ENCODE assay signal across 10 cellular contexts in genomic region chr18:77112161-77112801, GRCh38. TPM values are rescaled to one million over a fixed set of nuclear protein-coding genes. Genes with fewer than 3 reads are reported as not detected.
DNase-seq lines count a peak whose midpoint lies in the region; ATAC-seq and TF ChIP-seq lines count a peak whose summit lies in the region.
"Had no signal": no experiment of that assay in that cellular context is flagged by ENCODE, and none has a peak within 500 bp of the region (broad histone marks: within the 10 kb centered on the region; RNA-seq: fewer than 3 reads in every experiment).

No MANE protein-coding gene starts in this region.

- H3K27ac ChIP-seq in liver (ENCODE audit: low read depth in 1 of 2, low read length in 2 of 2): peak overlapping the region; percentile 29 to 38
- peak overlapping the region in 1 of 2 donors; percentile 21 for H3K27ac ChIP-seq in thoracic aorta
- H3K27ac ChIP-seq: cardiac muscle cell had no signal

- no peaks in the 10 kb centered on the region for H3K9me3 ChIP-seq in liver (ENCODE audit: control insufficient read depth in 4 of 4, low read length in 3 of 4)
- H3K9me3 ChIP-seq in thoracic aorta: no peaks in the 10 kb centered on the region

- DNase-seq in activated T-cell treated with anti-CD3 and anti-CD28 coated beads, Interleukin-2, amount 50 U/mL, for 24 hours: peak; percentile 29
- no peak for DNase-seq in activated T-cell treated with anti-CD3 and anti-CD28 coated beads, Interleukin-2, amount 50 U/mL, for 4 hours
- DNase-seq in activated naive CD8-positive, alpha-beta T cell treated with anti-CD3 and anti-CD28 coated beads for 36 hours: no peak
- no peak for DNase-seq in thoracic aorta (ENCODE audit: low spot score)
- no peak for DNase-seq in AG20443 (ENCODE audit: low spot score)
- no peak for DNase-seq in GF-D8 (lab: John Stamatoyannopoulos, UW)
- DNase-seq in NCI-H2196 treated with DMSO at 0.1 percent for 48 hours (lab: John Stamatoyannopoulos, UW; ENCODE audit: unreplicated experiment): no peak
- DNase-seq: NCI-H2029 had no signal

- H3K27me3 Mint-ChIP-seq in activated T-cell treated with anti-CD3 and anti-CD28 coated beads, Interleukin-2, amount 50 U/mL, for 24 hours: no peaks in the 10 kb centered on the region
- H3K27me3 Mint-ChIP-seq in activated T-cell treated with anti-CD3 and anti-CD28 coated beads, Interleukin-2, amount 50 U/mL, for 4 hours (ENCODE audit: low read depth): no peaks in the 10 kb centered on the region
- no peaks in the 10 kb centered on the region for H3K27me3 Mint-ChIP-seq in activated naive CD8-positive, alpha-beta T cell treated with anti-CD3 and anti-CD28 coated beads for 36 hours

- H3K27me3 ChIP-seq in liver (ENCODE audit: control insufficient read depth in 4 of 4, insufficient read depth in 4 of 4, low read length in 3 of 4) (no peaks in the 10 kb centered on the region), thoracic aorta (replicated peaks; ENCODE audit: insufficient read depth) (no peaks in the 10 kb centered on the region)
- H3K27me3 ChIP-seq: cardiac muscle cell had no signal

- H3K36me3 ChIP-seq in liver (ENCODE audit: control insufficient read depth in 4 of 4, insufficient read depth in 3 of 4, low read depth in 1 of 4, low read length in 3 of 4): no peaks in the 10 kb centered on the region
- H3K36me3 ChIP-seq in thoracic aorta: no peaks in the 10 kb centered on the region
- H3K36me3 ChIP-seq: cardiac muscle cell had no signal

- peaks cover 82% of the 10 kb centered on the region for H3K36me3 Mint-ChIP-seq in activated T-cell treated with anti-CD3 and anti-CD28 coated beads, Interleukin-2, amount 50 U/mL, for 24 hours (ENCODE audit: low read depth)
- peaks cover 32% of the 10 kb centered on the region for H3K36me3 Mint-ChIP-seq in activated T-cell treated with anti-CD3 and anti-CD28 coated beads, Interleukin-2, amount 50 U/mL, for 4 hours (ENCODE audit: insufficient read depth)
- H3K36me3 Mint-ChIP-seq in activated naive CD8-positive, alpha-beta T cell treated with anti-CD3 and anti-CD28 coated beads for 36 hours: peaks cover 68% of the 10 kb centered on the region

- H3K4me1 ChIP-seq in liver (ENCODE audit: control insufficient read depth in 4 of 4, insufficient read depth in 4 of 4, low read length in 3 of 4): peaks cover 15 to 43% (median 26%) of the 10 kb centered on the region in 4 donors
- peaks cover 15 to 36% of the 10 kb centered on the region in 2 donors for H3K4me1 ChIP-seq in thoracic aorta (ENCODE audit: control insufficient read depth in 1 of 2, low read depth in 2 of 2)

- 85% methylated on average over 39 of the region's 39 CpGs for WGBS in liver

- TF ChIP-seq CTCF in liver (IDR thresholded peaks at IDR 0.05; ENCODE audit: low read depth, low read length, missing input control) (no peak), thoracic aorta (IDR thresholded peaks at IDR 0.05) (no peak)

- H3K9ac ChIP-seq in liver (ENCODE audit: low read depth in 1 of 2, low read length in 2 of 2): no peak overlapping the region

- ATAC-seq in activated T-cell treated with anti-CD3 and anti-CD28 coated beads, Interleukin-2, amount 50 U/mL, for 4 hours: no peak
- no peak for ATAC-seq in thoracic aorta (ENCODE audit: insufficient number of reproducible peaks, low FRiP score, low read depth)

- H3K4me3 ChIP-seq in liver (ENCODE audit: low read depth in 1 of 3, low read length in 3 of 3): no peak overlapping the region
- peak overlapping the region; percentile 11 for H3K4me3 ChIP-seq in thoracic aorta
- H3K4me3 ChIP-seq: cardiac muscle cell had no signal

- TF ChIP-seq RAD21 in liver (IDR thresholded peaks at IDR 0.05): no peak

- peaks cover 3% of the 10 kb centered on the region for H3K9me3 Mint-ChIP-seq in activated T-cell treated with anti-CD3 and anti-CD28 coated beads, Interleukin-2, amount 50 U/mL, for 24 hours
- H3K9me3 Mint-ChIP-seq in activated T-cell treated with anti-CD3 and anti-CD28 coated beads, Interleukin-2, amount 50 U/mL, for 4 hours: no peaks in the 10 kb centered on the region
- H3K9me3 Mint-ChIP-seq in activated naive CD8-positive, alpha-beta T cell treated with anti-CD3 and anti-CD28 coated beads for 36 hours: peaks cover 8% of the 10 kb centered on the region

- no peak overlapping the region for H3K4me3 Mint-ChIP-seq in activated T-cell treated with anti-CD3 and anti-CD28 coated beads, Interleukin-2, amount 50 U/mL, for 24 hours
- no peak overlapping the region for H3K4me3 Mint-ChIP-seq in activated T-cell treated with anti-CD3 and anti-CD28 coated beads, Interleukin-2, amount 50 U/mL, for 4 hours
- H3K4me3 Mint-ChIP-seq in activated naive CD8-positive, alpha-beta T cell treated with anti-CD3 and anti-CD28 coated beads for 36 hours: peak overlapping the region; percentile 5

- peak overlapping the region; percentile 53 for H3K27ac Mint-ChIP-seq in activated T-cell treated with anti-CD3 and anti-CD28 coated beads, Interleukin-2, amount 50 U/mL, for 24 hours
- H3K27ac Mint-ChIP-seq in activated naive CD8-positive, alpha-beta T cell treated with anti-CD3 and anti-CD28 coated beads for 36 hours: no peak overlapping the region

- H3K4me1 Mint-ChIP-seq in activated T-cell treated with anti-CD3 and anti-CD28 coated beads, Interleukin-2, amount 50 U/mL, for 24 hours (ENCODE audit: low read depth): peaks cover 93% of the 10 kb centered on the region
- H3K4me1 Mint-ChIP-seq in activated T-cell treated with anti-CD3 and anti-CD28 coated beads, Interleukin-2, amount 50 U/mL, for 4 hours (ENCODE audit: low read depth): peaks cover 89% of the 10 kb centered on the region
- peaks cover 73% of the 10 kb centered on the region for H3K4me1 Mint-ChIP-seq in activated naive CD8-positive, alpha-beta T cell treated with anti-CD3 and anti-CD28 coated beads for 36 hours

TF ChIP-seq in liver, 16 proteins besides CTCF, POLR2A, EP300 and RAD21:
- TF ChIP-seq FOXA1 (IDR thresholded peaks at IDR 0.05): no peak
- no peak for TF ChIP-seq NR2F2 (IDR thresholded peaks at IDR 0.05)
- TF ChIP-seq REST (IDR thresholded peaks at IDR 0.05): no peak
- TF ChIP-seq ZBTB33 (IDR thresholded peaks at IDR 0.05): no peak
- TF ChIP-seq RXRA (IDR thresholded peaks at IDR 0.05): no peak
- no peak for TF ChIP-seq TAF1 (conservative IDR thresholded peaks at IDR 0.05)
- no peak for TF ChIP-seq YY1 (IDR thresholded peaks at IDR 0.05)
- TF ChIP-seq GABPA (IDR thresholded peaks at IDR 0.05 in 1 of 2, conservative IDR thresholded peaks at IDR 0.05 in 1 of 2): no peak
- TF ChIP-seq FOXA2 (IDR thresholded peaks at IDR 0.05): no peak
- TF ChIP-seq EGR1 (IDR thresholded peaks at IDR 0.05; ENCODE audit: low read depth in 2 of 2): no peak
- TF ChIP-seq HNF4G (IDR thresholded peaks at IDR 0.05): no peak
- no peak for TF ChIP-seq MAX (IDR thresholded peaks at IDR 0.05)
- TF ChIP-seq ATF3 (IDR thresholded peaks at IDR 0.05): no peak
- TF ChIP-seq HNF4A (conservative IDR thresholded peaks at IDR 0.05): no peak

RNA-seq across cellular contexts. Expression of gene MBP, which starts 20.3 kb away (rescaled TPM):
- 10 to 100 TPM; 28.1 to 32.9 (median 32.3) TPM for total RNA-seq in activated T-cell treated with anti-CD3 and anti-CD28 coated beads, Interleukin-2, amount 50 U/mL, for 4 hours
- 10 to 100 TPM; 41.2 to 45.9 TPM for total RNA-seq in activated naive CD8-positive, alpha-beta T cell treated with anti-CD3 and anti-CD28 coated beads for 36 hours
- total RNA-seq in liver: 10 to 100 TPM; 21.3 to 23.3 TPM
- polyA plus RNA-seq in liver: 10 to 100 TPM in 1 of 2 donors, 1 to 10 TPM in 1; 9.7 to 14.1 TPM
- total RNA-seq in thoracic aorta: 10 to 100 TPM; 41.7 to 42.2 TPM
